37 cellular contexts compared by ENCODE assay signal in the genomic region with DNA sequence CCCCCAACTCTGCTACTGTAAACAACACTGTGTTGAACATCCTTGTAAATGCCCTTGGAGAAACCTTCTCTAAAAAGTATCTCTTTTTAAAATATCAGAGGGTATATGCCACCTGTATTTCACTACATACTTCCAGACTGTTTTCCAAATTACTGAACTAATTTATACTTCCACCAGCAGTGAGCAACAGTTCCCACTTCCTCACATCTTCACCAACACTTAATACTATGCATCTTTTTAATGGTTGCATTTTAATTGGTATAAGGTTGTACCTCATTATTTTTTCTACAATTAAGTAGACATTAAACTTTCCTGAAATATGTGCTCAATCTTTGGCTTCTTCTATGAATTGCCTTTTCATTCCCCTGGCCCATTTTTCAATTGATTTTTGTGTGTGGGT. TPM values are rescaled to one million over a fixed set of nuclear protein-coding genes. Genes with fewer than 3 reads are reported as not detected.
"Had no signal": no experiment of that assay in that cellular context is flagged by ENCODE, and none has a peak within 500 bp of the region (broad histone marks: within the 10 kb centered on the region; RNA-seq: fewer than 3 reads in every experiment).

No MANE protein-coding gene starts in this region.

- H3K36me3 ChIP-seq: adrenal gland, brain microvascular endothelial cell, breast epithelium had no signal

- H3K27me3 ChIP-seq: adrenal gland had no signal

- H3K9me3 ChIP-seq: adrenal gland, body of pancreas, breast epithelium had no signal

- H3K36me3 Mint-ChIP-seq: activated CD4-positive, alpha-beta memory T cell treated with anti-CD3 and anti-CD28 coated beads for 36 hours; activated naive CD8-positive, alpha-beta T cell treated with anti-CD3 and anti-CD28 coated beads for 36 hours had no signal

- H3K4me3 ChIP-seq: adrenal gland, body of pancreas, breast epithelium had no signal

- H3K4me3 Mint-ChIP-seq: activated B cell treated with CpG ODN at 0.5 μM for 24 hours; activated CD4-positive, alpha-beta memory T cell treated with anti-CD3 and anti-CD28 coated beads for 36 hours; activated CD4-positive, alpha-beta T cell treated with anti-CD3 and anti-CD28 coated beads, Interleukin-2, amount 10 ng/mL, durations not matched to agents 24 days and 14 days; activated CD8-positive, alpha-beta T cell treated with anti-CD3 and anti-CD28 coated beads for 36 hours; activated naive CD4-positive, alpha-beta T cell treated with anti-CD3 and anti-CD28 coated beads for 36 hours; activated naive CD8-positive, alpha-beta T cell treated with anti-CD3 and anti-CD28 coated beads for 36 hours; activated T-cell treated with anti-CD3 and anti-CD28 coated beads, Interleukin-2, amount 50 U/mL, for 4 hours; activated T-cell treated with anti-CD3 and anti-CD28 coated beads, Interleukin-2, amount 50 U/mL, for 72 hours; activated T-helper 1 cell treated with anti-CD3 and anti-CD28 coated beads, Interleukin-12 subunit alpha, Interleukin-12 subunit beta, Interleukin-2, Interleukin-4 antibody, amounts not matched to agents 30 ng/mL and 10 ng/mL and 1 ng/mL, durations not matched to agents 14 hours and 24 hours and 36 hours; activated T-helper 17 cell treated with anti-CD3 and anti-CD28 coated beads, Interleukin-2, amount 50 U/mL, for 72 hours; T-helper 17 cell had no signal

- H3K27ac ChIP-seq: adrenal gland, body of pancreas, brain microvascular endothelial cell, breast epithelium, VCaP had no signal

- DNase-seq: activated B cell treated with CpG ODN at 0.5 μM for 24 hours; activated CD4-positive, alpha-beta memory T cell treated with anti-CD3 and anti-CD28 coated beads for 36 hours; activated CD4-positive, alpha-beta T cell treated with anti-CD3 and anti-CD28 coated beads for 4 hours; activated CD4-positive, alpha-beta T cell treated with anti-CD3 and anti-CD28 coated beads, Interleukin-2, amount 10 ng/mL, durations not matched to agents 24 days and 14 days; activated CD4-positive, alpha-beta T cell treated with anti-CD3 and anti-CD28 coated beads, Interleukin-2, amount 50 U/mL, for 1 hour; activated CD4-positive, alpha-beta T cell treated with anti-CD3 and anti-CD28 coated beads, Interleukin-2, amount 50 U/mL, for 4 hours; activated CD4-positive, CD25-positive, alpha-beta regulatory T cell treated with anti-CD3 and anti-CD28 coated beads, Interleukin-2, amount 50 U/mL, for 72 hours; activated CD8-positive, alpha-beta memory T cell treated with anti-CD3 and anti-CD28 coated beads, Interleukin-2, amount 50 U/mL, for 4 hours; activated CD8-positive, alpha-beta T cell treated with anti-CD3 and anti-CD28 coated beads for 36 hours; activated effector memory CD4-positive, alpha-beta T cell treated with anti-CD3 and anti-CD28 coated beads, Interleukin-2, amount 50 U/mL, for 16 hours; activated gamma-delta T cell treated with Interleukin-2 at 50 U/mL for 16 hours; activated naive CD4-positive, alpha-beta T cell; activated naive CD4-positive, alpha-beta T cell treated with anti-CD3 and anti-CD28 coated beads for 36 hours; activated naive CD4-positive, alpha-beta T cell treated with anti-CD3 and anti-CD28 coated beads, Interleukin-2, amount 50 U/mL, for 16 hours; activated naive CD8-positive, alpha-beta T cell treated with anti-CD3 and anti-CD28 coated beads for 36 hours; activated T-cell treated with anti-CD3 and anti-CD28 coated beads for 4 hours; activated T-cell treated with anti-CD3 and anti-CD28 coated beads, Interleukin-2, amount 50 U/mL, for 1 hour; activated T-cell treated with anti-CD3 and anti-CD28 coated beads, Interleukin-2, amount 50 U/mL, for 4 hours; activated T-cell treated with anti-CD3 and anti-CD28 coated beads, Interleukin-2, amount 50 U/mL, for 72 hours; amniotic stem cell; body of pancreas; central memory CD4-positive, alpha-beta T cell; T-helper 17 cell had no signal

- H3K9me3 Mint-ChIP-seq: activated CD4-positive, alpha-beta memory T cell treated with anti-CD3 and anti-CD28 coated beads for 36 hours; activated naive CD4-positive, alpha-beta T cell treated with anti-CD3 and anti-CD28 coated beads for 36 hours; activated naive CD8-positive, alpha-beta T cell treated with anti-CD3 and anti-CD28 coated beads for 36 hours; activated T-cell treated with anti-CD3 and anti-CD28 coated beads, Interleukin-2, amount 50 U/mL, for 4 hours; activated T-cell treated with anti-CD3 and anti-CD28 coated beads, Interleukin-2, amount 50 U/mL, for 72 hours; activated T-helper 17 cell treated with anti-CD3 and anti-CD28 coated beads, Interleukin-2, amount 50 U/mL, for 72 hours had no signal

- H3K4me1 ChIP-seq: breast epithelium had no signal

- H3K4me1 Mint-ChIP-seq: activated T-helper 17 cell treated with anti-CD3 and anti-CD28 coated beads, Interleukin-2, amount 50 U/mL, for 72 hours had no signal

- H3K27ac Mint-ChIP-seq: activated B cell treated with CpG ODN at 0.5 μM for 24 hours; activated CD4-positive, alpha-beta memory T cell treated with anti-CD3 and anti-CD28 coated beads for 36 hours; activated CD4-positive, alpha-beta T cell treated with anti-CD3 and anti-CD28 coated beads, Interleukin-2, amount 10 ng/mL, durations not matched to agents 24 days and 14 days; activated CD8-positive, alpha-beta T cell treated with anti-CD3 and anti-CD28 coated beads for 36 hours; activated naive CD4-positive, alpha-beta T cell treated with anti-CD3 and anti-CD28 coated beads for 36 hours; activated naive CD4-positive, alpha-beta T cell treated with anti-CD3 and anti-CD28 coated beads, Interleukin-2, amount 50 U/mL, for 72 hours; activated naive CD8-positive, alpha-beta T cell treated with anti-CD3 and anti-CD28 coated beads for 36 hours; activated T-cell treated with anti-CD3 and anti-CD28 coated beads, Interleukin-2, amount 50 U/mL, for 72 hours; activated T-helper 1 cell treated with anti-CD3 and anti-CD28 coated beads, Interleukin-12 subunit alpha, Interleukin-12 subunit beta, Interleukin-2, Interleukin-4 antibody, amounts not matched to agents 30 ng/mL and 10 ng/mL and 1 ng/mL, durations not matched to agents 14 hours and 24 hours and 36 hours; activated T-helper 17 cell treated with anti-CD3 and anti-CD28 coated beads, Interleukin-2, amount 50 U/mL, for 72 hours; T-helper 17 cell had no signal

RNA-seq across cellular contexts. Expression of gene CLEC4M, which starts 21.8 kb away (rescaled TPM):
- total RNA-seq: activated CD4-positive, alpha-beta memory T cell treated with anti-CD3 and anti-CD28 coated beads for 36 hours; activated CD4-positive, alpha-beta T cell treated with anti-CD3 and anti-CD28 coated beads, Interleukin-2, amount 10 ng/mL, durations not matched to agents 24 days and 14 days; activated CD8-positive, alpha-beta memory T cell treated with anti-CD3 and anti-CD28 coated beads for 36 hours; activated CD8-positive, alpha-beta T cell treated with anti-CD3 and anti-CD28 coated beads for 36 hours; activated naive CD4-positive, alpha-beta T cell treated with anti-CD3 and anti-CD28 coated beads for 36 hours; activated naive CD4-positive, alpha-beta T cell treated with anti-CD3 and anti-CD28 coated beads, Interleukin-2, amount 50 U/mL, for 72 hours; activated naive CD8-positive, alpha-beta T cell treated with anti-CD3 and anti-CD28 coated beads for 36 hours; activated T-cell treated with anti-CD3 and anti-CD28 coated beads, Interleukin-2, amount 50 U/mL, for 4 hours; activated T-cell treated with anti-CD3 and anti-CD28 coated beads, Interleukin-2, amount 50 U/mL, for 72 hours; activated T-helper 1 cell treated with anti-CD3 and anti-CD28 coated beads, Interleukin-12 subunit alpha, Interleukin-12 subunit beta, Interleukin-2, Interleukin-4 antibody, amounts not matched to agents 30 ng/mL and 10 ng/mL and 1 ng/mL, durations not matched to agents 14 hours and 24 hours and 36 hours; activated T-helper 17 cell treated with anti-CD3 and anti-CD28 coated beads, Interleukin-2, amount 50 U/mL, for 72 hours; aorta; astrocyte; body of pancreas; cardiac septum; cerebellum; T-helper 1 cell treated with Interleukin-12 subunit alpha and Interleukin-12 subunit beta and Interleukin-4 antibody, amounts not matched to agents 30 ng/mL and 1 ng/mL, for 36 hours; T-helper 2 cell treated with Interferon-gamma antibody and Interleukin-4, amounts not matched to agents 100 ng/mL and 5 ng/mL, for 36 hours had no signal

RNA-seq across cellular contexts. Expression of gene CD209, which starts 37.5 kb away (rescaled TPM):
- total RNA-seq: activated CD4-positive, alpha-beta memory T cell treated with anti-CD3 and anti-CD28 coated beads for 36 hours; activated CD4-positive, alpha-beta T cell treated with anti-CD3 and anti-CD28 coated beads, Interleukin-2, amount 10 ng/mL, durations not matched to agents 24 days and 14 days; activated CD8-positive, alpha-beta memory T cell treated with anti-CD3 and anti-CD28 coated beads for 36 hours; activated CD8-positive, alpha-beta T cell treated with anti-CD3 and anti-CD28 coated beads for 36 hours; activated naive CD4-positive, alpha-beta T cell treated with anti-CD3 and anti-CD28 coated beads for 36 hours; activated naive CD4-positive, alpha-beta T cell treated with anti-CD3 and anti-CD28 coated beads, Interleukin-2, amount 50 U/mL, for 72 hours; activated naive CD8-positive, alpha-beta T cell treated with anti-CD3 and anti-CD28 coated beads for 36 hours; activated T-cell treated with anti-CD3 and anti-CD28 coated beads, Interleukin-2, amount 50 U/mL, for 4 hours; activated T-cell treated with anti-CD3 and anti-CD28 coated beads, Interleukin-2, amount 50 U/mL, for 72 hours; activated T-helper 1 cell treated with anti-CD3 and anti-CD28 coated beads, Interleukin-12 subunit alpha, Interleukin-12 subunit beta, Interleukin-2, Interleukin-4 antibody, amounts not matched to agents 30 ng/mL and 10 ng/mL and 1 ng/mL, durations not matched to agents 14 hours and 24 hours and 36 hours; activated T-helper 17 cell treated with anti-CD3 and anti-CD28 coated beads, Interleukin-2, amount 50 U/mL, for 72 hours; astrocyte; T-helper 1 cell treated with Interleukin-12 subunit alpha and Interleukin-12 subunit beta and Interleukin-4 antibody, amounts not matched to agents 30 ng/mL and 1 ng/mL, for 36 hours; T-helper 17 cell; T-helper 2 cell treated with Interferon-gamma antibody and Interleukin-4, amounts not matched to agents 100 ng/mL and 5 ng/mL, for 36 hours had no signal

RNA-seq across cellular contexts. Expression of gene CLEC4G, which starts 52.9 kb away (rescaled TPM):
- total RNA-seq: activated CD4-positive, alpha-beta memory T cell treated with anti-CD3 and anti-CD28 coated beads for 36 hours; activated CD4-positive, alpha-beta T cell treated with anti-CD3 and anti-CD28 coated beads, Interleukin-2, amount 10 ng/mL, durations not matched to agents 24 days and 14 days; activated CD8-positive, alpha-beta memory T cell treated with anti-CD3 and anti-CD28 coated beads for 36 hours; activated CD8-positive, alpha-beta T cell treated with anti-CD3 and anti-CD28 coated beads for 36 hours; activated naive CD4-positive, alpha-beta T cell treated with anti-CD3 and anti-CD28 coated beads for 36 hours; activated naive CD4-positive, alpha-beta T cell treated with anti-CD3 and anti-CD28 coated beads, Interleukin-2, amount 50 U/mL, for 72 hours; activated naive CD8-positive, alpha-beta T cell treated with anti-CD3 and anti-CD28 coated beads for 36 hours; activated T-cell treated with anti-CD3 and anti-CD28 coated beads, Interleukin-2, amount 50 U/mL, for 4 hours; activated T-cell treated with anti-CD3 and anti-CD28 coated beads, Interleukin-2, amount 50 U/mL, for 72 hours; activated T-helper 1 cell treated with anti-CD3 and anti-CD28 coated beads, Interleukin-12 subunit alpha, Interleukin-12 subunit beta, Interleukin-2, Interleukin-4 antibody, amounts not matched to agents 30 ng/mL and 10 ng/mL and 1 ng/mL, durations not matched to agents 14 hours and 24 hours and 36 hours; activated T-helper 17 cell treated with anti-CD3 and anti-CD28 coated beads, Interleukin-2, amount 50 U/mL, for 72 hours; astrocyte; T-helper 1 cell treated with Interleukin-12 subunit alpha and Interleukin-12 subunit beta and Interleukin-4 antibody, amounts not matched to agents 30 ng/mL and 1 ng/mL, for 36 hours; T-helper 17 cell; T-helper 2 cell treated with Interferon-gamma antibody and Interleukin-4, amounts not matched to agents 100 ng/mL and 5 ng/mL, for 36 hours had no signal
